ENCODE assay signal across 4 cellular contexts in the genomic region with DNA sequence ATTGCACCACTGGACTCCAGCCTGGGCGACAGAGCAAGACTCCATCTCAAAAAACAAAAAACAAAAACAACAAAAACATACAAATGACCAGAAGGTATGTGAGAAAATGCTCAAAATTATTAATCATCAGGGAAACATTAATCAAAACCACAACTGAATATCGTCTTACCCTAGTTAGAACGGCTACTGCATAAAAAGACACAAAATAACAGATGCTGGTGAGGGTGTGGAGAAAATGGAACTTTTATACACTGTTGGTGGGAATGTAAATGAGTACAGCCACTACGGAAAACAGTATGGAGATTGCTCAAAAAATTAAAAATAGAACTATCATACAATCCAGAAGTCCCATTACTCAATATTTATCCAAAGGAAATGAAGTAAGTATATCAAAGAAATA. TPM values are rescaled to one million over a fixed set of nuclear protein-coding genes. Genes with fewer than 3 reads are reported as not detected.
"Had no signal": no experiment of that assay in that cellular context is flagged by ENCODE, and none has a peak within 500 bp of the region (broad histone marks: within the 10 kb centered on the region; RNA-seq: fewer than 3 reads in every experiment).

No MANE protein-coding gene starts in this region.

- H3K4me3 ChIP-seq: GM12878 had no signal

- DNase-seq: GDM1, GF-D8 had no signal

- ATAC-seq: GM12878 had no signal

RNA-seq across cellular contexts. Expression of a gene that starts 27.4 kb away (rescaled TPM):
- total RNA-seq: G401, GM12878 had no signal
- polyA plus RNA-seq: GM12878 had no signal
